Comparison of ENCODE assay signal across 8 cellular contexts in the genomic region with DNA sequence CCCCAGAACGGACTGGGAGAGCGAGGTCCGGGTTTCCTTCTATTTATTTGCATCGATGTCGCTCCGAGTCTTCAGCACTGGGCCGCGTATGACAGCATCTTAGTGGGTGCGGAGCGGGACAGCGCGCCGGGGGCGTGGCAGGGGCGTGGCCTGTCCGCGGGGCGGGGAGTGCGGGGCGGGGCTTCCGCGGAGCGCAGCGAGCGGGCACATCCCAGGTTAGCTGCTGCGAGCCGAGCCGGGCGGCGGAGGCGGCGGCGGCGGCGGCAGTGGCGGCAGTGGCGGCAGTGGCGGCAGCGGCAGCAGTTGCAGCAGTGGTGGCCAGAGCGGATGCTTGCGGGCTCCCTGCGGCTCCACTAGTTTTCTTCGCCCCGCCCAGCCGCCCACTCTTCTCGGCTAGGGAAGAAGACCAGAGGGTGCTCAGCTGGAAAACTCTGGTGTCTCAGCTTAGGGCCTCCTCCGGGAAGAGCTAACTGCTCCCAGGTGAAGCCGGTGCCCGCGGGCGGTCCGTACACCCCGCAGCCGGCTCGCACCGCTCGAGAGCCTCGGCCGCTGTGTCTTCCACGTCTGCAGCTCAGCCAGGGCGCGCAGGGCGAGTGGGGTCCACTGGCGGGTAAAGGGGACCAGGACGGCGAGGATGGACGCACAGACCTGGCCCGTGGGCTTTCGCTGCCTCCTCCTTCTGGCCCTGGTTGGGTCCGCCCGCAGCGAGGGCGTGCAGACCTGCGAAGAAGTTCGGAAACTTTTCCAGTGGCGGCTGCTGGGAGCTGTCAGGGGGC. TPM values are rescaled to one million over a fixed set of nuclear protein-coding genes. Genes with fewer than 3 reads are reported as not detected.
DNase-seq lines count a peak whose midpoint lies in the region; ATAC-seq and TF ChIP-seq lines count a peak whose summit lies in the region.

A gene (plus strand): TSS at position 209 of the 776 bp plus-strand sequence.

- H3K9me3 ChIP-seq in CD8-positive, alpha-beta T cell (ENCODE audit: low read length): no peaks in the 10 kb centered on the region

- no peak within 1 kb of the TSS for H3K27ac ChIP-seq in CD8-positive, alpha-beta T cell (ENCODE audit: low read depth, low read length)

- H3K4me1 ChIP-seq in CD8-positive, alpha-beta T cell (ENCODE audit: insufficient read depth, low read length): peaks cover 19% of the 10 kb centered on the region

- peak within 1 kb of the TSS; percentile 45 for H3K4me3 ChIP-seq in CD8-positive, alpha-beta T cell (ENCODE audit: low read depth, low read length)

- CTCF ChIA-PET in CD8-positive, alpha-beta T cell (lab: Charles Lee): interaction anchor here (1.0 to 1.1 kb wide), 2 partner anchors 11 to 21 kb away, joined by 3 read pairs; no protein-coding TSS in a partner anchor

- no peaks in the 10 kb centered on the region for H3K9me3 Mint-ChIP-seq in CD8-positive, alpha-beta T cell
- H3K9me3 Mint-ChIP-seq in nephron progenitor cell: peaks cover 8% of the 10 kb centered on the region
- H3K9me3 Mint-ChIP-seq in stimulated activated naive CD8-positive, alpha-beta T cell treated with anti-CD3 and anti-CD28 coated beads, Interleukin-15, Interleukin-2, amounts not matched to agents 100 ng/mL and 50 ng/mL, for 24 hours: no peaks in the 10 kb centered on the region

- intact Hi-C loops in CD8-positive, alpha-beta T cell (cut with DNase I, micrococcal nuclease): loop anchor here (1.0 to 2.0 kb wide), 3 partner anchors 48 to 86 kb away; a partner anchor contains a TSS

- ATAC-seq in CD8-positive, alpha-beta T cell: peak; percentile 100
- ATAC-seq in GM19455 (IDR thresholded peaks at IDR 0.05; ENCODE audit: unreplicated experiment) (peak; percentile 95), HG03558 (IDR thresholded peaks at IDR 0.05; ENCODE audit: extremely low read depth, unreplicated experiment) (peak; percentile 90)

- no peaks in the 10 kb centered on the region for H3K36me3 ChIP-seq in CD8-positive, alpha-beta T cell (ENCODE audit: insufficient read depth, low read length)

- peaks cover 14% of the 10 kb centered on the region for H3K4me1 Mint-ChIP-seq in CD8-positive, alpha-beta T cell (ENCODE audit: low read depth)
- peaks cover 39% of the 10 kb centered on the region for H3K4me1 Mint-ChIP-seq in nephron progenitor cell
- H3K4me1 Mint-ChIP-seq in stimulated activated naive CD8-positive, alpha-beta T cell treated with anti-CD3 and anti-CD28 coated beads, Interleukin-15, Interleukin-2, amounts not matched to agents 100 ng/mL and 50 ng/mL, for 24 hours (ENCODE audit: low read depth): peaks cover 16% of the 10 kb centered on the region

- no peaks in the 10 kb centered on the region for H3K36me3 Mint-ChIP-seq in CD8-positive, alpha-beta T cell
- no peaks in the 10 kb centered on the region for H3K36me3 Mint-ChIP-seq in nephron progenitor cell (ENCODE audit: low read depth)
- H3K36me3 Mint-ChIP-seq in stimulated activated naive CD8-positive, alpha-beta T cell treated with anti-CD3 and anti-CD28 coated beads, Interleukin-15, Interleukin-2, amounts not matched to agents 100 ng/mL and 50 ng/mL, for 24 hours (ENCODE audit: low read depth): no peaks in the 10 kb centered on the region

- POLR2A ChIA-PET in CD8-positive, alpha-beta T cell (lab: Charles Lee): no interaction called here

- peaks cover 39% of the 10 kb centered on the region for H3K27me3 Mint-ChIP-seq in CD8-positive, alpha-beta T cell (ENCODE audit: low read depth)
- peaks cover 84% of the 10 kb centered on the region for H3K27me3 Mint-ChIP-seq in nephron progenitor cell (ENCODE audit: low read depth, poor library complexity)
- H3K27me3 Mint-ChIP-seq in stimulated activated naive CD8-positive, alpha-beta T cell treated with anti-CD3 and anti-CD28 coated beads, Interleukin-15, Interleukin-2, amounts not matched to agents 100 ng/mL and 50 ng/mL, for 24 hours: peaks cover 79% of the 10 kb centered on the region

- no peak within 1 kb of the TSS for H3K27ac Mint-ChIP-seq in CD8-positive, alpha-beta T cell
- no peak within 1 kb of the TSS for H3K27ac Mint-ChIP-seq in nephron progenitor cell
- H3K27ac Mint-ChIP-seq in stimulated activated naive CD8-positive, alpha-beta T cell treated with anti-CD3 and anti-CD28 coated beads, Interleukin-15, Interleukin-2, amounts not matched to agents 100 ng/mL and 50 ng/mL, for 24 hours: no peak within 1 kb of the TSS

- TF ChIP-seq CTCF in CD8-positive, alpha-beta T cell (IDR thresholded peaks at IDR 0.05): no peak
- TF ChIP-seq CTCF in nephron progenitor cell (IDR thresholded peaks at IDR 0.05): no peak

- peaks cover 12% of the 10 kb centered on the region for H3K27me3 ChIP-seq in CD8-positive, alpha-beta T cell (ENCODE audit: insufficient read depth, low read length)

- H3K4me3 Mint-ChIP-seq in CD8-positive, alpha-beta T cell: peak within 1 kb of the TSS; percentile 83
- peak within 1 kb of the TSS; percentile 84 for H3K4me3 Mint-ChIP-seq in nephron progenitor cell
- H3K4me3 Mint-ChIP-seq in stimulated activated naive CD8-positive, alpha-beta T cell treated with anti-CD3 and anti-CD28 coated beads, Interleukin-15, Interleukin-2, amounts not matched to agents 100 ng/mL and 50 ng/mL, for 24 hours: peak within 1 kb of the TSS; percentile 77

- DNase-seq in CD8-positive, alpha-beta T cell: peak; percentile 61 to 89 (median 72)
- DNase-seq in OCI-M1 (lab: John Stamatoyannopoulos, UW) (peak; percentile 77), fibroblast of peridontal ligament (ENCODE audit: extremely low read depth) (peak; percentile 16), nephron progenitor cell (peak; percentile 93)
- peak; percentile 87 to 93 for DNase-seq in activated T-cell treated with anti-CD3 and anti-CD28 coated beads, Interleukin-2, amount 50 U/mL, for 48 hours

RNA-seq across cellular contexts. Expression of the gene that starts here (rescaled TPM):
- under 1 TPM in 1 of 2 experiments, not detected in 1; 0.14 TPM for total RNA-seq in CD8-positive, alpha-beta T cell

Comparison
In these comparisons a context has a peak if more than half of its experiments do, and no peak if none do; other contexts are left out.
1. Peak in DNase-seq, ATAC-seq and H3K4me3 ChIP-seq in CD8-positive, alpha-beta T cell; RNA of the gene not detected or under 1 TPM.
2. DNase-seq: peak in every context shown above with its lines; median percentile 93 in nephron progenitor cell; 90 in activated T-cell treated with anti-CD3 and anti-CD28 coated beads, Interleukin-2, amount 50 U/mL, for 48 hours; 77 in OCI-M1; 72 in CD8-positive, alpha-beta T cell; 16 in fibroblast of peridontal ligament.